In the genomic region with DNA sequence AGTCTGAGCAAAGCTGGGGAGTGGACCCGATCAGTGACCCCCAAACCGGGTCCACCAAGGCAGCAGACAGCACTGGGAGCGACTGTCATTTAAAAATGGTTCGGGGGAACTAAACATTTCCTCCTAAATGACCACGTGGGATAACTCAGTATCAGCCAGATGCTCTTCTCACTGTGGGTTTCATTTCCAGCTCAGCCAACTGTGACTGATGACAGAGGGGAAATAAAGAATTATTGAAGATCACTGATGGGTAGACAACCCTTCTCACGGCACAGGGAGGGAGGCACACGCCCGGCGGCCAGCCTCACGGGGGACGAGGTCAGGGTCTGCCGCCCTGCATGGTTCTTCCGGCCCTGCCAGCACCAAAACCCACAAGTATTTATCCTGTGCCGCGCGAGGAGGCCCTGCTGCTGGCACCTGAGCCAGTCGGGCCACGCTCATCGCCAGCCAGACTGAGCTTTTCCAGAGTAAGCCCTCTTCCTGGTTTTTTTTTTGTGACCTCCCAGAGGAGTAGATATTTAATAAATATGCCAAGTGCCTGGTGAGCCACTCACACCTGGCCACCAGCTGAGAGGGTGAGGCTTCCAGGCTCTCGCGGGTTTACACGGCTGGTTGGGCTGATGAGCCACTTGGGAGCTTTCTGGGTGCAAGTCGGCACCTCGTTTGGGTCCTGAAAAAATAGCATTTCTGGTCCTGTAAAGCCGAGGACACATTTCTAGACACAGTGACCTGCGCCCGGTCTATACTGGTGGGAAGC, we compare ENCODE assay signal across 8 cellular contexts. TPM values are rescaled to one million over a fixed set of nuclear protein-coding genes. Genes with fewer than 3 reads are reported as not detected.
DNase-seq lines count a peak whose midpoint lies in the region; ATAC-seq and TF ChIP-seq lines count a peak whose summit lies in the region.

No MANE protein-coding gene starts in this region.

- peak overlapping the region; percentile 67 for H3K4me3 Mint-ChIP-seq in activated naive CD8-positive, alpha-beta T cell treated with anti-CD3 and anti-CD28 coated beads, Interleukin-2, amount 10 ng/mL, durations not matched to agents 7 days and 5 days

- DNase-seq in DMS153 treated with DMSO at 0.1 percent for 48 hours (lab: John Stamatoyannopoulos, UW; ENCODE audit: unreplicated experiment) (peak; percentile 48), NCI-H1092 (lab: John Stamatoyannopoulos, UW) (peak; percentile 62), suprapubic skin (ENCODE audit: low spot score in 2 of 2) (peak; percentile 58 to 77), mesenteric fat pad (ENCODE audit: low spot score) (no peak)
- DNase-seq in activated naive CD8-positive, alpha-beta T cell treated with anti-CD3 and anti-CD28 coated beads, Interleukin-2, amount 10 ng/mL, durations not matched to agents 7 days and 5 days, result no peak

- H3K4me1 Mint-ChIP-seq in activated naive CD8-positive, alpha-beta T cell treated with anti-CD3 and anti-CD28 coated beads, Interleukin-2, amount 10 ng/mL, durations not matched to agents 7 days and 5 days, result peaks cover 7% of the 10 kb centered on the region

- no peak for TF ChIP-seq EP300 in suprapubic skin (IDR thresholded peaks at IDR 0.05)
- no peak for TF ChIP-seq EP300 in gastroesophageal sphincter (IDR thresholded peaks at IDR 0.05)

- H3K9me3 ChIP-seq in suprapubic skin (no peaks in the 10 kb centered on the region), gastroesophageal sphincter (no peaks in the 10 kb centered on the region)

- no peaks in the 10 kb centered on the region for H3K36me3 ChIP-seq in suprapubic skin
- H3K36me3 ChIP-seq in gastroesophageal sphincter, result no peaks in the 10 kb centered on the region

- peaks cover 7% of the 10 kb centered on the region for H3K4me1 ChIP-seq in suprapubic skin
- peaks cover 0 to under 1% (median 0%) of the 10 kb centered on the region in 3 donors for H3K4me1 ChIP-seq in gastroesophageal sphincter

- 44% methylated on average over 19 of the region's 27 CpGs for WGBS in suprapubic skin
- WGBS in gastroesophageal sphincter (ENCODE audit: low coverage in 1 of 2), 2 donors, result 59 to 80% methylated on average over 1 to 18 of the region's 27 CpGs

- H3K36me3 Mint-ChIP-seq in activated naive CD8-positive, alpha-beta T cell treated with anti-CD3 and anti-CD28 coated beads, Interleukin-2, amount 10 ng/mL, durations not matched to agents 7 days and 5 days, result no peaks in the 10 kb centered on the region

- peak overlapping the region; percentile 72 for H3K27ac Mint-ChIP-seq in activated naive CD8-positive, alpha-beta T cell treated with anti-CD3 and anti-CD28 coated beads, Interleukin-2, amount 10 ng/mL, durations not matched to agents 7 days and 5 days

- H3K27ac ChIP-seq in suprapubic skin (peak overlapping the region; percentile 27), gastroesophageal sphincter (no peak overlapping the region)

- TF ChIP-seq CTCF in suprapubic skin (IDR thresholded peaks at IDR 0.05) (no peak), gastroesophageal sphincter (IDR thresholded peaks at IDR 0.05) (no peak)

- no peaks in the 10 kb centered on the region for H3K9me3 Mint-ChIP-seq in activated naive CD8-positive, alpha-beta T cell treated with anti-CD3 and anti-CD28 coated beads, Interleukin-2, amount 10 ng/mL, durations not matched to agents 7 days and 5 days

- POLR2A ChIA-PET in activated naive CD8-positive, alpha-beta T cell treated with anti-CD3 and anti-CD28 coated beads, Interleukin-2, amount 10 ng/mL, durations not matched to agents 7 days and 5 days (lab: Charles Lee), result interaction anchor here (0.6 to 1.1 kb wide), 3 partner anchors 20 to 156 kb away, joined by 3 read pairs; partner anchors contain the start of gene SENP5

- no peaks in the 10 kb centered on the region for H3K27me3 Mint-ChIP-seq in activated naive CD8-positive, alpha-beta T cell treated with anti-CD3 and anti-CD28 coated beads, Interleukin-2, amount 10 ng/mL, durations not matched to agents 7 days and 5 days

- H3K27me3 ChIP-seq in suprapubic skin (peaks cover 6% of the 10 kb centered on the region), gastroesophageal sphincter (peaks cover 38% of the 10 kb centered on the region)

- H3K4me3 ChIP-seq in suprapubic skin, result no peak overlapping the region
- H3K4me3 ChIP-seq in gastroesophageal sphincter, result no peak overlapping the region

- no peak for TF ChIP-seq POLR2A in suprapubic skin (IDR thresholded peaks at IDR 0.05)
- TF ChIP-seq POLR2A in gastroesophageal sphincter (IDR thresholded peaks at IDR 0.05), result no peak

- ATAC-seq in GM19351 (IDR thresholded peaks at IDR 0.05; ENCODE audit: unreplicated experiment) (peak; percentile 55), gastroesophageal sphincter (no peak), GM21619 (IDR thresholded peaks at IDR 0.05; ENCODE audit: unreplicated experiment) (no peak)
- peak; percentile 28 for ATAC-seq in activated naive CD8-positive, alpha-beta T cell treated with anti-CD3 and anti-CD28 coated beads, Interleukin-2, amount 10 ng/mL, durations not matched to agents 7 days and 5 days (ENCODE audit: low read depth)

RNA-seq across cellular contexts. Expression of gene MELTF, which starts 6.2 kb away (rescaled TPM):
- total RNA-seq in activated naive CD8-positive, alpha-beta T cell treated with anti-CD3 and anti-CD28 coated beads, Interleukin-2, amount 10 ng/mL, durations not matched to agents 7 days and 5 days, result 1 to 10 TPM; 5.4 to 5.6 TPM
- total RNA-seq in suprapubic skin, result 10 to 100 TPM; 21.0 to 68.7 (median 34.4) TPM
- total RNA-seq in mesenteric fat pad, result 28.2 TPM
- total RNA-seq in gastroesophageal sphincter, result 10 to 100 TPM in 2 of 4 donors, 1 to 10 TPM in 2; 5.0 to 11.5 (median 9.0) TPM

RNA-seq across cellular contexts. Expression of gene PIGZ, which starts 54.8 kb away (rescaled TPM):
- 1 to 10 TPM; 1.4 TPM for total RNA-seq in activated naive CD8-positive, alpha-beta T cell treated with anti-CD3 and anti-CD28 coated beads, Interleukin-2, amount 10 ng/mL, durations not matched to agents 7 days and 5 days
- total RNA-seq in suprapubic skin (10 to 100 TPM; 11.0 to 17.4 (median 13.3) TPM), mesenteric fat pad (10.2 TPM), gastroesophageal sphincter (10 to 100 TPM in 2 of 4 donors, 1 to 10 TPM in 2; 5.0 to 15.3 (median 10.5) TPM)

Comparison
In these comparisons a context has a peak if more than half of its experiments do, and no peak if none do; other contexts are left out.
1. DNase-seq: peak in DMS153 treated with DMSO at 0.1 percent for 48 hours (single experiment), NCI-H1092 (single experiment) and suprapubic skin (2 of 2); none in activated naive CD8-positive, alpha-beta T cell treated with anti-CD3 and anti-CD28 coated beads, Interleukin-2, amount 10 ng/mL, durations not matched to agents 7 days and 5 days (single experiment) and mesenteric fat pad (single experiment).
2. ATAC-seq: peak in GM19351 (single experiment) and activated naive CD8-positive, alpha-beta T cell treated with anti-CD3 and anti-CD28 coated beads, Interleukin-2, amount 10 ng/mL, durations not matched to agents 7 days and 5 days (single experiment); none in gastroesophageal sphincter (single experiment) and GM21619 (single experiment).